Comparison of ENCODE assay signal across 8 cellular contexts in genomic region chr2:174039551-174040416, GRCh38.
DNase-seq lines count a peak whose midpoint lies in the region; ATAC-seq and TF ChIP-seq lines count a peak whose summit lies in the region.

No MANE protein-coding gene starts in this region.

- peak overlapping the region; percentile 88 for H3K4me2 ChIP-seq in MM.1S (ENCODE audit: low read depth, low read length)

- H3K27me3 ChIP-seq in MM.1S (replicated peaks; ENCODE audit: insufficient read depth, low read length) (no peaks in the 10 kb centered on the region), upper lobe of right lung (no peaks in the 10 kb centered on the region)

- peak; percentile 96 for ATAC-seq in upper lobe of right lung

- H3K36me3 Mint-ChIP-seq in progenitor cell of endocrine pancreas (ENCODE audit: insufficient read depth), result no peaks in the 10 kb centered on the region

- no peaks in the 10 kb centered on the region for H3K9me2 ChIP-seq in MM.1S (replicated peaks; ENCODE audit: insufficient read depth, low read length)

- H2AFZ ChIP-seq in MM.1S (ENCODE audit: low read length), result peak overlapping the region; percentile 80

- peak overlapping the region; percentile 67 for H3K9ac ChIP-seq in MM.1S (ENCODE audit: low read length)

- H3K9me3 ChIP-seq in MM.1S (replicated peaks; ENCODE audit: insufficient read depth, low read length), result no peaks in the 10 kb centered on the region
- H3K9me3 ChIP-seq in upper lobe of right lung, result no peaks in the 10 kb centered on the region

- peaks cover 39% of the 10 kb centered on the region for H3F3A ChIP-seq in MM.1S (ENCODE audit: insufficient read depth, low read length)

- no peak overlapping the region for H3K4me3 Mint-ChIP-seq in progenitor cell of endocrine pancreas (ENCODE audit: low read depth)

- H3K79me2 ChIP-seq in MM.1S (ENCODE audit: low read length), result 0 out of 2 replicates have a peak, but pooled peaks cover 4% of the 10 kb centered on the region

- H3K27me3 Mint-ChIP-seq in progenitor cell of endocrine pancreas, result peaks cover 19% of the 10 kb centered on the region

- H3K4me3 ChIP-seq in GM08714 (ENCODE audit: low read length) (peak overlapping the region; percentile 20; the same call in 1 of the 2 replicates), MM.1S (ENCODE audit: low read length) (peak overlapping the region; percentile 15; the same call in 1 of the 2 replicates), upper lobe of right lung (peak overlapping the region; percentile 30)

- H3K9me3 Mint-ChIP-seq in progenitor cell of endocrine pancreas (ENCODE audit: low read depth), result no peaks in the 10 kb centered on the region

- no peaks in the 10 kb centered on the region for H4K20me1 ChIP-seq in MM.1S (ENCODE audit: insufficient read depth, low read length)

- peak; percentile 86 for TF ChIP-seq CTCF in MM.1S (IDR thresholded peaks at IDR 0.05; ENCODE audit: low read length)
- peak; percentile 90 for TF ChIP-seq CTCF in progenitor cell of endocrine pancreas (IDR thresholded peaks at IDR 0.05; ENCODE audit: unreplicated experiment)
- peak; percentile 85 for TF ChIP-seq CTCF in upper lobe of right lung (IDR thresholded peaks at IDR 0.05)

- H3K36me3 ChIP-seq in MM.1S (replicated peaks; ENCODE audit: insufficient read depth, low read length), result no peaks in the 10 kb centered on the region
- H3K36me3 ChIP-seq in upper lobe of right lung, result no peaks in the 10 kb centered on the region

- no peak overlapping the region for H3K27ac Mint-ChIP-seq in progenitor cell of endocrine pancreas

- no peaks in the 10 kb centered on the region for H3K4me1 Mint-ChIP-seq in progenitor cell of endocrine pancreas (ENCODE audit: low read depth)

- DNase-seq in HCEC 1CT (peak; percentile 96), MM.1S (peak; percentile 93), SKM-1 treated with dmso at 0.1 percent for 144 hours (lab: John Stamatoyannopoulos, UW; ENCODE audit: unreplicated experiment) (peak; percentile 98), cardiac septum (ENCODE audit: low spot score) (peak; percentile 90), progenitor cell of endocrine pancreas (ENCODE audit: low spot score, unreplicated experiment) (peak; percentile 53), upper lobe of right lung (peak; percentile 88)
- peak; percentile 63 for DNase-seq in activated naive CD8-positive, alpha-beta T cell treated with anti-CD3 and anti-CD28 coated beads, Interleukin-2, amount 50 U/mL, for 16 hours (ENCODE audit: low read depth, low spot score)

- intact Hi-C loops in cardiac septum (cut with DNase I), result loop anchor here (1.0 to 10.0 kb wide), 7 partner anchors 48 to 635 kb away; partner anchors contain the start of genes OLA1 and SP3
- intact Hi-C loops in upper lobe of right lung (cut with DNase I), result no loop called here

- peaks cover 42% of the 10 kb centered on the region for H3K4me1 ChIP-seq in MM.1S (ENCODE audit: low read length)
- peaks cover 12% of the 10 kb centered on the region for H3K4me1 ChIP-seq in upper lobe of right lung

- H3K27ac ChIP-seq in MM.1S (ENCODE audit: low read length), result peak overlapping the region; percentile 96
- peak overlapping the region; percentile 86 for H3K27ac ChIP-seq in upper lobe of right lung

Comparison
In these comparisons a context has a peak if more than half of its experiments do, and no peak if none do; other contexts are left out.
1. Peak in every context shown above with its lines: DNase-seq, ATAC-seq, H3K4me3 ChIP-seq and H3K27ac ChIP-seq.